In the genomic region with DNA sequence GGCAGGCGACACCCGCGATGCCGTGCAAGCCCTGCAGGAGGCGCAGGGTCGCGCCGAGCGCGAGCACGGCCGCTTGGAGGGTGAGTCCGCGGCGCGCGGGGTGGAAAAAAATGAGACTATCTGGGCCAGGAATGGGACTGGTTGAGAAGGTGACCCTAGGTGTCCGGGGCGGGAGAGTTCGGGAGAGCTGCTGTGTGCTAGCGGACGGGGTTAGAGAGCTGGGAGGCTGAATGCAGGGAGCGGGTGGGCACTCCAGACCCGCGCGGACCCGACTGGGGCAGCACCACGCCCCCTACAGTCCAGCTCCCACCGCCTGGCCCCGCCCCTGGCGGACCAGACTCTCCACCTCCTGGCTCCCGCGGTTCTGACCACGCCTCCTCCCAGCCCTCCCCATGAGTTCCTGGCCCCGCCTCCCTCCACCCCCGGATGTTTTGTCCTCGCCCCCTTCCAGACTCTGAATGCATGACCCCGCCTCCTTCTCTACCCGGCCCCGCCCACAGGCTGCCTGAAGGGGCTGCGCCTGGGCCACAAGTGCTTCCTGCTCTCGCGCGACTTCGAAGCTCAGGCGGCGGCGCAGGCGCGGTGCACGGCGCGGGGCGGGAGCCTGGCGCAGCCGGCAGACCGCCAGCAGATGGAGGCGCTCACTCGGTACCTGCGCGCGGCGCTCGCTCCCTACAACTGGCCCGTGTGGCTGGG, we compare ENCODE assay signal across 1 cellular context.
A peak's percentile ranks its signal among the peaks of the same experiment; 100 is the strongest.
TF ChIP-seq lines count a peak whose summit lies in the region.

No MANE protein-coding gene starts in this region.

TF ChIP-seq in K562, 482 proteins besides CTCF, POLR2A, EP300 and RAD21 (continued from another document and continues in another):
- no peak for TF ChIP-seq ZBTB1 (CRISPR knock-in tag; IDR thresholded peaks at IDR 0.05; ENCODE audit: borderline replicate concordance, low read depth)
- TF ChIP-seq PTRF (tag; IDR thresholded peaks at IDR 0.05): no peak
- TF ChIP-seq TEAD1 (CRISPR knock-in tag; IDR thresholded peaks at IDR 0.05): peak in 1 of 2 experiments; percentile 92; a peak in 1 of 4 replicates
- no peak for TF ChIP-seq HEY1 (CRISPR knock-in tag; IDR thresholded peaks at IDR 0.05; ENCODE audit: borderline replicate concordance)
- peak; percentile 61; the same call in 1 of the 2 replicates for TF ChIP-seq SMARCA4 (IDR thresholded peaks at IDR 0.05)
- TF ChIP-seq, protein P1, sequence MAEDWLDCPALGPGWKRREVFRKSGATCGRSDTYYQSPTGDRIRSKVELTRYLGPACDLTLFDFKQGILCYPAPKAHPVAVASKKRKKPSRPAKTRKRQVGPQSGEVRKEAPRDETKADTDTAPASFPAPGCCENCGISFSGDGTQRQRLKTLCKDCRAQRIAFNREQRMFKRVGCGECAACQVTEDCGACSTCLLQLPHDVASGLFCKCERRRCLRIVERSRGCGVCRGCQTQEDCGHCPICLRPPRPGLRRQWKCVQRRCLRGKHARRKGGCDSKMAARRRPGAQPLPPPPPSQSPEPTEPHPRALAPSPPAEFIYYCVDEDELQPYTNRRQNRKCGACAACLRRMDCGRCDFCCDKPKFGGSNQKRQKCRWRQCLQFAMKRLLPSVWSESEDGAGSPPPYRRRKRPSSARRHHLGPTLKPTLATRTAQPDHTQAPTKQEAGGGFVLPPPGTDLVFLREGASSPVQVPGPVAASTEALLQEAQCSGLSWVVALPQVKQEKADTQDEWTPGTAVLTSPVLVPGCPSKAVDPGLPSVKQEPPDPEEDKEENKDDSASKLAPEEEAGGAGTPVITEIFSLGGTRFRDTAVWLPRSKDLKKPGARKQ (CRISPR knock-in tag; IDR thresholded peaks at IDR 0.05): no peak
- peak; percentile 93 for TF ChIP-seq CC2D1A (IDR thresholded peaks at IDR 0.05)
- TF ChIP-seq, protein P2, sequence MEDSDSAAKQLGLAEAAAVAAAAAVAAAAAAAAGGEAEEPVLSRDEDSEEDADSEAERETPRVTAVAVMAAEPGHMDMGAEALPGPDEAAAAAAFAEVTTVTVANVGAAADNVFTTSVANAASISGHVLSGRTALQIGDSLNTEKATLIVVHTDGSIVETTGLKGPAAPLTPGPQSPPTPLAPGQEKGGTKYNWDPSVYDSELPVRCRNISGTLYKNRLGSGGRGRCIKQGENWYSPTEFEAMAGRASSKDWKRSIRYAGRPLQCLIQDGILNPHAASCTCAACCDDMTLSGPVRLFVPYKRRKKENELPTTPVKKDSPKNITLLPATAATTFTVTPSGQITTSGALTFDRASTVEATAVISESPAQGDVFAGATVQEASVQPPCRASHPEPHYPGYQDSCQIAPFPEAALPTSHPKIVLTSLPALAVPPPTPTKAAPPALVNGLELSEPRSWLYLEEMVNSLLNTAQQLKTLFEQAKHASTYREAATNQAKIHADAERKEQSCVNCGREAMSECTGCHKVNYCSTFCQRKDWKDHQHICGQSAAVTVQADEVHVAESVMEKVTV (CRISPR knock-in tag; IDR thresholded peaks at IDR 0.05): peak; percentile 70
- TF ChIP-seq NCOA6 (IDR thresholded peaks at IDR 0.05): no peak
- peak; percentile 69 for TF ChIP-seq ARID1B (IDR thresholded peaks at IDR 0.05)
- TF ChIP-seq NCOA1 (IDR thresholded peaks at IDR 0.05; ENCODE audit: low read depth): peak; percentile 58; the same call in 1 of the 2 replicates
- peak; percentile 25; the same call in 1 of the 2 replicates for TF ChIP-seq TOE1 (IDR thresholded peaks at IDR 0.05; ENCODE audit: borderline replicate concordance)
- 0 out of 2 replicates have a peak, but pooled peaks have one; percentile 71 for TF ChIP-seq TOE1 (CRISPR knock-in tag; IDR thresholded peaks at IDR 0.05; ENCODE audit: borderline replicate concordance, low read depth)
- TF ChIP-seq, protein P3, sequence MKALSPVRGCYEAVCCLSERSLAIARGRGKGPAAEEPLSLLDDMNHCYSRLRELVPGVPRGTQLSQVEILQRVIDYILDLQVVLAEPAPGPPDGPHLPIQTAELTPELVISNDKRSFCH (CRISPR knock-in tag; IDR thresholded peaks at IDR 0.05): no peak
- TF ChIP-seq, protein P3 (tag; IDR thresholded peaks at IDR 0.05): peak; percentile 76
- TF ChIP-seq SMC3 (conservative IDR thresholded peaks at IDR 0.05; ENCODE audit: insufficient read depth, low read depth, low read length): peak; percentile 89
- TF ChIP-seq POLR3G (IDR thresholded peaks at IDR 0.05; ENCODE audit: extremely low read depth, insufficient read length, insufficient replicate concordance): no peak
- TF ChIP-seq, protein P4, sequence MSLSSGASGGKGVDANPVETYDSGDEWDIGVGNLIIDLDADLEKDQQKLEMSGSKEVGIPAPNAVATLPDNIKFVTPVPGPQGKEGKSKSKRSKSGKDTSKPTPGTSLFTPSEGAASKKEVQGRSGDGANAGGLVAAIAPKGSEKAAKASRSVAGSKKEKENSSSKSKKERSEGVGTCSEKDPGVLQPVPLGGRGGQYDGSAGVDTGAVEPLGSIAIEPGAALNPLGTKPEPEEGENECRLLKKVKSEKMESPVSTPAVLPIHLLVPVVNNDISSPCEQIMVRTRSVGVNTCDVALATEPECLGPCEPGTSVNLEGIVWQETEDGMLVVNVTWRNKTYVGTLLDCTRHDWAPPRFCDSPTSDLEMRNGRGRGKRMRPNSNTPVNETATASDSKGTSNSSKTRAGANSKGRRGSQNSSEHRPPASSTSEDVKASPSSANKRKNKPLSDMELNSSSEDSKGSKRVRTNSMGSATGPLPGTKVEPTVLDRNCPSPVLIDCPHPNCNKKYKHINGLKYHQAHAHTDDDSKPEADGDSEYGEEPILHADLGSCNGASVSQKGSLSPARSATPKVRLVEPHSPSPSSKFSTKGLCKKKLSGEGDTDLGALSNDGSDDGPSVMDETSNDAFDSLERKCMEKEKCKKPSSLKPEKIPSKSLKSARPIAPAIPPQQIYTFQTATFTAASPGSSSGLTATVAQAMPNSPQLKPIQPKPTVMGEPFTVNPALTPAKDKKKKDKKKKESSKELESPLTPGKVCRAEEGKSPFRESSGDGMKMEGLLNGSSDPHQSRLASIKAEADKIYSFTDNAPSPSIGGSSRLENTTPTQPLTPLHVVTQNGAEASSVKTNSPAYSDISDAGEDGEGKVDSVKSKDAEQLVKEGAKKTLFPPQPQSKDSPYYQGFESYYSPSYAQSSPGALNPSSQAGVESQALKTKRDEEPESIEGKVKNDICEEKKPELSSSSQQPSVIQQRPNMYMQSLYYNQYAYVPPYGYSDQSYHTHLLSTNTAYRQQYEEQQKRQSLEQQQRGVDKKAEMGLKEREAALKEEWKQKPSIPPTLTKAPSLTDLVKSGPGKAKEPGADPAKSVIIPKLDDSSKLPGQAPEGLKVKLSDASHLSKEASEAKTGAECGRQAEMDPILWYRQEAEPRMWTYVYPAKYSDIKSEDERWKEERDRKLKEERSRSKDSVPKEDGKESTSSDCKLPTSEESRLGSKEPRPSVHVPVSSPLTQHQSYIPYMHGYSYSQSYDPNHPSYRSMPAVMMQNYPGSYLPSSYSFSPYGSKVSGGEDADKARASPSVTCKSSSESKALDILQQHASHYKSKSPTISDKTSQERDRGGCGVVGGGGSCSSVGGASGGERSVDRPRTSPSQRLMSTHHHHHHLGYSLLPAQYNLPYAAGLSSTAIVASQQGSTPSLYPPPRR (CRISPR knock-in tag; IDR thresholded peaks at IDR 0.05; ENCODE audit: borderline replicate concordance): peak; percentile 66; the same call in 1 of the 2 replicates
- TF ChIP-seq, protein P5, sequence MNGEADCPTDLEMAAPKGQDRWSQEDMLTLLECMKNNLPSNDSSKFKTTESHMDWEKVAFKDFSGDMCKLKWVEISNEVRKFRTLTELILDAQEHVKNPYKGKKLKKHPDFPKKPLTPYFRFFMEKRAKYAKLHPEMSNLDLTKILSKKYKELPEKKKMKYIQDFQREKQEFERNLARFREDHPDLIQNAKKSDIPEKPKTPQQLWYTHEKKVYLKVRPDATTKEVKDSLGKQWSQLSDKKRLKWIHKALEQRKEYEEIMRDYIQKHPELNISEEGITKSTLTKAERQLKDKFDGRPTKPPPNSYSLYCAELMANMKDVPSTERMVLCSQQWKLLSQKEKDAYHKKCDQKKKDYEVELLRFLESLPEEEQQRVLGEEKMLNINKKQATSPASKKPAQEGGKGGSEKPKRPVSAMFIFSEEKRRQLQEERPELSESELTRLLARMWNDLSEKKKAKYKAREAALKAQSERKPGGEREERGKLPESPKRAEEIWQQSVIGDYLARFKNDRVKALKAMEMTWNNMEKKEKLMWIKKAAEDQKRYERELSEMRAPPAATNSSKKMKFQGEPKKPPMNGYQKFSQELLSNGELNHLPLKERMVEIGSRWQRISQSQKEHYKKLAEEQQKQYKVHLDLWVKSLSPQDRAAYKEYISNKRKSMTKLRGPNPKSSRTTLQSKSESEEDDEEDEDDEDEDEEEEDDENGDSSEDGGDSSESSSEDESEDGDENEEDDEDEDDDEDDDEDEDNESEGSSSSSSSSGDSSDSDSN (IDR thresholded peaks at IDR 0.05; ENCODE audit: borderline replicate concordance in 1 of 2, low read depth in 2 of 2, low read length in 2 of 2): peak in 1 of 2 experiments; percentile 74; a peak in 1 of 4 replicates
- TF ChIP-seq, protein P6, sequence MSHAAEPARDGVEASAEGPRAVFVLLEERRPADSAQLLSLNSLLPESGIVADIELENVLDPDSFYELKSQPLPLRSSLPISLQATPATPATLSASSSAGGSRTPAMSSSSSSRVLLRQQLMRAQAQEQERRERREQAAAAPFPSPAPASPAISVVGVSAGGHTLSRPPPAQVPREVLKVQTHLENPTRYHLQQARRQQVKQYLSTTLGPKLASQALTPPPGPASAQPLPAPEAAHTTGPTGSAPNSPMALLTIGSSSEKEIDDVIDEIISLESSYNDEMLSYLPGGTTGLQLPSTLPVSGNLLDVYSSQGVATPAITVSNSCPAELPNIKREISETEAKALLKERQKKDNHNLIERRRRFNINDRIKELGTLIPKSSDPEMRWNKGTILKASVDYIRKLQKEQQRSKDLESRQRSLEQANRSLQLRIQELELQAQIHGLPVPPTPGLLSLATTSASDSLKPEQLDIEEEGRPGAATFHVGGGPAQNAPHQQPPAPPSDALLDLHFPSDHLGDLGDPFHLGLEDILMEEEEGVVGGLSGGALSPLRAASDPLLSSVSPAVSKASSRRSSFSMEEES (CRISPR knock-in tag; IDR thresholded peaks at IDR 0.05): no peak; the same call in 1 of the 2 replicates
- TF ChIP-seq CCNT2 (IDR thresholded peaks at IDR 0.05; ENCODE audit: borderline replicate concordance, extremely low read depth, insufficient read length, low read depth, low read length): peak; percentile 84
- no peak for TF ChIP-seq MCM5 (IDR thresholded peaks at IDR 0.05; ENCODE audit: low read depth)
- TF ChIP-seq BHLHE40 (IDR thresholded peaks at IDR 0.05; ENCODE audit: low read length): peak; percentile 76
- 0 out of 2 replicates have a peak, but pooled peaks have one; percentile 0 for TF ChIP-seq ZNF583 (CRISPR knock-in tag; IDR thresholded peaks at IDR 0.05)
- TF ChIP-seq CBX3 (IDR thresholded peaks at IDR 0.05; ENCODE audit: borderline replicate concordance in 1 of 2, low read length in 2 of 2): peak in 1 of 2 experiments; percentile 81; a peak in 1 of 3 replicates
- TF ChIP-seq EP400 (IDR thresholded peaks at IDR 0.05): peak; percentile 53; the same call in 1 of the 2 replicates
- TF ChIP-seq JUND (IDR thresholded peaks at IDR 0.05; ENCODE audit: borderline replicate concordance, low read depth, low read length): no peak
- TF ChIP-seq JUND (tag; IDR thresholded peaks at IDR 0.05; ENCODE audit: borderline replicate concordance, low read depth, low read length): peak; percentile 8; the same call in 1 of the 3 replicates
- TF ChIP-seq SMARCA5 (IDR thresholded peaks at IDR 0.05): 0 out of 2 replicates have a peak, but pooled peaks have one; percentile 38
- TF ChIP-seq TCFL5 (CRISPR knock-in tag; conservative IDR thresholded peaks at IDR 0.05): no peak
- TF ChIP-seq MBD2 (IDR thresholded peaks at IDR 0.05; ENCODE audit: borderline replicate concordance, low read depth): peak; percentile 26; the same call in 1 of the 2 replicates
